Comparison of ENCODE assay signal across 9 cellular contexts in the genomic region with DNA sequence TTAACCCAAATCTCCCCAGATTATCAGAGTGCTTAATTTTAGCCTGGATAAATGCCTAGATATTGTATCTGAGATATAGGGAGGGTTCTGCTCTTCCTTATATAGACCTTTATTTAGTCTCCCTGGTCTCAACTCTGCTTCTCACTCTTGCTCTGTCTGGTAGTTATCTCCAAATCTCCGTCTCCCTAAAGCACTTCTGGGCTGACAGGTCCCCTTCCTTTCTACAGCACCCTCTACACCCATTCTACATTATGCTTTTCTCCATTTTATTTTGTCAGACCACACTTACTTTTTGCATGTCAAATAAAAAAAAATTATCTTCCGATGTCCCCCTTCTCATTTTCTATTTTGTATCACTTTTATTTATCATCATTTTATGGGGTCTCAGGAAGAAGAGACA. TPM values are rescaled to one million over a fixed set of nuclear protein-coding genes. Genes with fewer than 3 reads are reported as not detected.
A peak's percentile ranks its signal among the peaks of the same experiment; 100 is the strongest.
DNase-seq lines count a peak whose midpoint lies in the region; ATAC-seq and TF ChIP-seq lines count a peak whose summit lies in the region.
"Had no signal": no experiment of that assay in that cellular context is flagged by ENCODE, and none has a peak within 500 bp of the region (broad histone marks: within the 10 kb centered on the region; RNA-seq: fewer than 3 reads in every experiment).

No MANE protein-coding gene starts in this region.

- no peaks in the 10 kb centered on the region for H3K36me3 ChIP-seq in Caco-2 (ENCODE audit: control insufficient read depth, insufficient read depth, low read length)
- H3K36me3 ChIP-seq in parathyroid adenoma (ENCODE audit: control insufficient read depth, insufficient read depth, low read length), result no peaks in the 10 kb centered on the region

- H3K27me3 ChIP-seq in Caco-2 (replicated peaks; ENCODE audit: control insufficient read depth, insufficient read depth, low read length), result no peaks in the 10 kb centered on the region
- H3K27me3 ChIP-seq in parathyroid adenoma (ENCODE audit: control insufficient read depth, insufficient read depth, low read length), result no peaks in the 10 kb centered on the region

- TF ChIP-seq POLR2A in NB4 (IDR thresholded peaks at IDR 0.05; ENCODE audit: extremely low read depth, insufficient read length), result no peak

- H3K27me3 Mint-ChIP-seq in Caco-2 (ENCODE audit: insufficient read depth, unreplicated experiment), result no peaks in the 10 kb centered on the region

- H3K4me3 ChIP-seq in Caco-2 (ENCODE audit: low read depth, low read length), result no peak overlapping the region
- H3K4me3 ChIP-seq in NB4 (ENCODE audit: low read depth, low read length), result peak overlapping the region; percentile 71
- H3K4me3 ChIP-seq in choroid plexus epithelial cell (ENCODE audit: low read depth, low read length), result peak overlapping the region; percentile 12
- no peak overlapping the region for H3K4me3 ChIP-seq in parathyroid adenoma (ENCODE audit: low read depth, low read length)

- DNase-seq in Caco-2, result no peak
- DNase-seq in NB4 (ENCODE audit: low read depth), result no peak
- no peak for DNase-seq in choroid plexus epithelial cell (ENCODE audit: low read depth)
- DNase-seq in NK-92 treated with Interleukin-12 subunit alpha and Interleukin-12 subunit beta, amount 100 ng/mL, for 24 hours (lab: John Stamatoyannopoulos, UW), result no peak
- DNase-seq in posterior vena cava (ENCODE audit: low spot score), result no peak
- DNase-seq: occipital lobe had no signal

- BruUV-seq in Caco-2 (replicated peaks; lab: Mats Ljungman, UMichigan), result no TSS peak

- H3K27ac Mint-ChIP-seq in Caco-2 (ENCODE audit: unreplicated experiment), result no peak overlapping the region

- CTCF ChIA-PET in Caco-2 (lab: Charles Lee), result interaction anchor here (1.0 kb wide), 1 partner anchor 104 kb away, joined by 4 read pairs; no protein-coding TSS in a partner anchor

- H3K9ac ChIP-seq in parathyroid adenoma, result no peak overlapping the region

- POLR2A ChIA-PET in Caco-2 (lab: Charles Lee), result no interaction called here

- H3K4me1 Mint-ChIP-seq in Caco-2 (ENCODE audit: low read depth, unreplicated experiment), result peaks cover 30% of the 10 kb centered on the region

- peak overlapping the region; percentile 61 for H2AFZ ChIP-seq in parathyroid adenoma

- no peak for ATAC-seq in HG03342 (IDR thresholded peaks at IDR 0.05; ENCODE audit: unreplicated experiment)
- ATAC-seq in GM21360 (IDR thresholded peaks at IDR 0.05; ENCODE audit: unreplicated experiment), result no peak

- H3K27ac ChIP-seq in parathyroid adenoma, result peak overlapping the region; percentile 98

- no peak overlapping the region for H3K4me2 ChIP-seq in parathyroid adenoma (ENCODE audit: low read length)

- peaks cover 22% of the 10 kb centered on the region for H3K36me3 Mint-ChIP-seq in Caco-2 (ENCODE audit: insufficient read depth, unreplicated experiment)

- H3K9me3 Mint-ChIP-seq in Caco-2 (ENCODE audit: unreplicated experiment), result no peaks in the 10 kb centered on the region

- TF ChIP-seq CTCF in Caco-2 (IDR thresholded peaks at IDR 0.05; ENCODE audit: insufficient read depth in 1 of 2, low read depth in 1 of 2, low read length in 1 of 2, severe bottlenecking in 1 of 2, unreplicated experiment in 1 of 2), result no peak
- no peak for TF ChIP-seq CTCF in NB4 (IDR thresholded peaks at IDR 0.05; ENCODE audit: low read depth, low read length)
- TF ChIP-seq CTCF in choroid plexus epithelial cell (conservative IDR thresholded peaks at IDR 0.05; ENCODE audit: low read depth, low read length), result no peak
- TF ChIP-seq CTCF in parathyroid adenoma (IDR thresholded peaks at IDR 0.05), result no peak

- H3K79me2 ChIP-seq in parathyroid adenoma, result peaks cover 13% of the 10 kb centered on the region

- intact Hi-C loops in Caco-2 (cut with micrococcal nuclease; ENCODE audit: unreplicated experiment), result no loop called here
- intact Hi-C loops in posterior vena cava (cut with DNase I), result no loop called here

- no peaks in the 10 kb centered on the region for H3K9me3 ChIP-seq in Caco-2
- H3K9me3 ChIP-seq in parathyroid adenoma (ENCODE audit: control insufficient read depth, low read length), result no peaks in the 10 kb centered on the region

- peak overlapping the region; percentile 84 for H3K4me3 Mint-ChIP-seq in Caco-2 (ENCODE audit: unreplicated experiment)

- H3K4me1 ChIP-seq in Caco-2, result peaks cover 26% of the 10 kb centered on the region
- peaks cover 18% of the 10 kb centered on the region for H3K4me1 ChIP-seq in parathyroid adenoma

RNA-seq across cellular contexts. Expression of a gene that starts 2.0 kb away (rescaled TPM):
- total RNA-seq in Caco-2 (2022) (88.4 and 111 TPM in 2 replicates), posterior vena cava (10 to 100 TPM; 84.0 to 92.2 TPM)

RNA-seq across cellular contexts. Expression of a gene that starts 39.6 kb away (rescaled TPM):
- 53.8 and 53.9 TPM in 2 replicates for total RNA-seq in Caco-2 (2022)
- 10 to 100 TPM in 1 of 2 donors, 1 to 10 TPM in 1; 7.9 to 10.5 TPM for total RNA-seq in posterior vena cava

Comparison
In these comparisons a context has a peak if more than half of its experiments do, and no peak if none do; other contexts are left out.
1. H3K4me3 ChIP-seq: peak in NB4 (single experiment) and choroid plexus epithelial cell (single experiment); none in Caco-2 (single experiment) and parathyroid adenoma (single experiment).